ENCODE assay signal across 2 cellular contexts in the genomic region with DNA sequence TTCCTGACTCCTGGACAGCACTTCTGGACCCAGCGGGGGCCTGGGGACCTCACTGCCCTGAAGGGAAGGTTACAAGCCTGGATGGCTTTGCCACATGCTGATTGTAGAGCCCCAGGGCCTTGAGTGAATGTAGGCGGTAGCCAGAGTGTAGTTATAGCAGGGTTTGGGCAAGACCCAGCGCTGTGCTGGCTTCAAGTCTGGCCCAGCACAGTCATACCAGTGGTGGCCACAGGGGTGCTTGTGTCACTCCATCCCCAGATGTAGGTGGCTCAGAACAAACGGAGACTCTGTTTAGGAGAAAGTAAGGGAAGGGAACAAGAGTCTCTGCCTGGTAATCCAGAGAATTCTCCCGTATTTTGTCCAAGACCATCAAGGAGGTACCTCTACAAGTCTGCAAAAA.
TF ChIP-seq lines count a peak whose summit lies in the region.

No MANE protein-coding gene starts in this region.

TF ChIP-seq in HCT116, 20 proteins besides CTCF, POLR2A, EP300 and RAD21:
- TF ChIP-seq ZNF274 (IDR thresholded peaks at IDR 0.05; ENCODE audit: low read depth, low read length), result no peak
- no peak for TF ChIP-seq REST (IDR thresholded peaks at IDR 0.05; ENCODE audit: low read depth)
- no peak for TF ChIP-seq TCF7L2 (IDR thresholded peaks at IDR 0.05; ENCODE audit: borderline replicate concordance, extremely low read depth, insufficient read depth, insufficient read length)
- no peak for TF ChIP-seq EGR1 (IDR thresholded peaks at IDR 0.05; ENCODE audit: low read depth)
- TF ChIP-seq SIN3A (IDR thresholded peaks at IDR 0.05; ENCODE audit: low read depth), result no peak
- TF ChIP-seq ELF1 (IDR thresholded peaks at IDR 0.05; ENCODE audit: borderline replicate concordance, low read depth), result no peak
- TF ChIP-seq FOSL1 (IDR thresholded peaks at IDR 0.05; ENCODE audit: low read depth), result no peak
- TF ChIP-seq ATF3 (IDR thresholded peaks at IDR 0.05), result no peak
- no peak for TF ChIP-seq POLR2AphosphoS5 (IDR thresholded peaks at IDR 0.05; ENCODE audit: low read depth, low read length)
- no peak for TF ChIP-seq JUND (IDR thresholded peaks at IDR 0.05)
- no peak for TF ChIP-seq SP1 (IDR thresholded peaks at IDR 0.05; ENCODE audit: low read depth)
- TF ChIP-seq EZH2 (IDR thresholded peaks at IDR 0.05), result no peak
- TF ChIP-seq, protein P1, sequence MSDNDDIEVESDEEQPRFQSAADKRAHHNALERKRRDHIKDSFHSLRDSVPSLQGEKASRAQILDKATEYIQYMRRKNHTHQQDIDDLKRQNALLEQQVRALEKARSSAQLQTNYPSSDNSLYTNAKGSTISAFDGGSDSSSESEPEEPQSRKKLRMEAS (IDR thresholded peaks at IDR 0.05), result no peak
- TF ChIP-seq ZBTB33 (IDR thresholded peaks at IDR 0.05; ENCODE audit: extremely low read depth, insufficient replicate concordance, low read length), result no peak
- TF ChIP-seq SRF (IDR thresholded peaks at IDR 0.05; ENCODE audit: low read depth), result no peak
- no peak for TF ChIP-seq EZH2phosphoT487 (IDR thresholded peaks at IDR 0.05; ENCODE audit: borderline replicate concordance)
- no peak for TF ChIP-seq YY1 (IDR thresholded peaks at IDR 0.05; ENCODE audit: extremely low read depth, insufficient replicate concordance, low read depth, low read length)
- no peak for TF ChIP-seq CBX3 (IDR thresholded peaks at IDR 0.05; ENCODE audit: low read depth)
- TF ChIP-seq ZFX (IDR thresholded peaks at IDR 0.05), result no peak
- no peak for TF ChIP-seq CEBPB (IDR thresholded peaks at IDR 0.05; ENCODE audit: low read depth)

TF ChIP-seq in K562, 482 proteins besides CTCF, POLR2A, EP300 and RAD21:
- TF ChIP-seq ZFX (CRISPR knock-in tag; IDR thresholded peaks at IDR 0.05), result no peak
- no peak for TF ChIP-seq ZNF165 (CRISPR knock-in tag; IDR thresholded peaks at IDR 0.05; ENCODE audit: borderline replicate concordance)
- TF ChIP-seq, protein P1 (CRISPR knock-in tag; IDR thresholded peaks at IDR 0.05), result no peak
- TF ChIP-seq GABPB1 (CRISPR knock-in tag; IDR thresholded peaks at IDR 0.05), result no peak
- no peak for TF ChIP-seq HBP1 (CRISPR knock-in tag; IDR thresholded peaks at IDR 0.05)
- TF ChIP-seq NCOA2 (IDR thresholded peaks at IDR 0.05; ENCODE audit: partially characterized antibody in 2 of 2), result no peak
- no peak for TF ChIP-seq ZNF224 (CRISPR knock-in tag; IDR thresholded peaks at IDR 0.05)
- no peak for TF ChIP-seq POLR2H (tag; IDR thresholded peaks at IDR 0.05; ENCODE audit: low read depth)
TF ChIP-seq in K562: peak in this region for 0.
